Comparison of ENCODE assay signal across 14 cellular contexts in the genomic region with DNA sequence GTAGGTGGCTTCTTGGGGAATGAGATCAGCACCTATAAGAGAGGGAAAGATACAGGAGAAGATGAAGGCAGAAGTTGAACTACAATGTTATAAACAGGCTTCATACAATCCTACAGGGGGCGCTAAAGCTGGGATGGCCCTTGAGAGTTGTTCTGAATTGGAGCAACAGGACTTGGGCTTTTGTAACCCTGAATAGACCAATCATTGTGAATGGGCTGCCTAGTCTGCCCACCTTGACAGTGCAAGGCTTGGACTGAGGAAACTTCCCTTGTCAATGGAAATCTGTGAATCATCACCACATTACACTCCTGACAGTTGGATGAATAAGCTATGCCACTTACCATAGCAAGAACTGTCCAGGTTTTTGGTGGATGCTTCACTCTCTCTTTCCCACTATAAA.
DNase-seq lines count a peak whose midpoint lies in the region; ATAC-seq and TF ChIP-seq lines count a peak whose summit lies in the region.
"Had no signal": no experiment of that assay in that cellular context is flagged by ENCODE, and none has a peak within 500 bp of the region (broad histone marks: within the 10 kb centered on the region; RNA-seq: fewer than 3 reads in every experiment).

No MANE protein-coding gene starts in this region.

- no peak for ATAC-seq in HG03039 (IDR thresholded peaks at IDR 0.05; ENCODE audit: unreplicated experiment)
- ATAC-seq: left cardiac atrium had no signal

- H3K27me3 Mint-ChIP-seq in neural crest cell (ENCODE audit: low read depth): no peaks in the 10 kb centered on the region
- H3K27me3 Mint-ChIP-seq in activated T-cell treated with anti-CD3 and anti-CD28 coated beads, Interleukin-2, amount 50 U/mL, for 24 hours: no peaks in the 10 kb centered on the region

- no peak overlapping the region for H3K27ac Mint-ChIP-seq in neural crest cell (ENCODE audit: unreplicated experiment)
- no peak overlapping the region for H3K27ac Mint-ChIP-seq in activated T-cell treated with anti-CD3 and anti-CD28 coated beads, Interleukin-2, amount 50 U/mL, for 24 hours

- H3K4me3 ChIP-seq in astrocyte of the spinal cord (ENCODE audit: low read depth, low read length): no peak overlapping the region
- H3K4me3 ChIP-seq: adrenal gland, esophagus squamous epithelium, SJCRH30, thoracic aorta had no signal

- peak; percentile 8; the same call in 1 of the 2 replicates for TF ChIP-seq RAD21 in Ishikawa (IDR thresholded peaks at IDR 0.05; ENCODE audit: low read depth)

- no peaks in the 10 kb centered on the region for H3K4me1 Mint-ChIP-seq in neural crest cell
- peaks cover 21% of the 10 kb centered on the region for H3K4me1 Mint-ChIP-seq in activated T-cell treated with anti-CD3 and anti-CD28 coated beads, Interleukin-2, amount 50 U/mL, for 24 hours (ENCODE audit: low read depth)

- DNase-seq in NCI-H2171 treated with DMSO at 0.1 percent for 48 hours (lab: John Stamatoyannopoulos, UW) (peak; percentile 3), NCI-H2171 (lab: John Stamatoyannopoulos, UW) (no peak), astrocyte of the spinal cord (ENCODE audit: low read depth, low spot score) (no peak), neural crest cell (ENCODE audit: low read depth, low spot score) (no peak), amniotic stem cell (lab: John Stamatoyannopoulos, UW) (no peak)
- DNase-seq in activated T-cell treated with anti-CD3 and anti-CD28 coated beads, Interleukin-2, amount 50 U/mL, for 24 hours: no peak
- DNase-seq: adrenal gland, esophagus squamous epithelium, left cardiac atrium, occipital lobe had no signal

- TF ChIP-seq EP300 in Ishikawa (IDR thresholded peaks at IDR 0.05; ENCODE audit: borderline replicate concordance): no peak

- no peaks in the 10 kb centered on the region for H3K36me3 Mint-ChIP-seq in neural crest cell (ENCODE audit: low read depth)
- H3K36me3 Mint-ChIP-seq in activated T-cell treated with anti-CD3 and anti-CD28 coated beads, Interleukin-2, amount 50 U/mL, for 24 hours (ENCODE audit: low read depth): no peaks in the 10 kb centered on the region

- no peaks in the 10 kb centered on the region for H3K9me3 Mint-ChIP-seq in neural crest cell
- H3K9me3 Mint-ChIP-seq in activated T-cell treated with anti-CD3 and anti-CD28 coated beads, Interleukin-2, amount 50 U/mL, for 24 hours: no peaks in the 10 kb centered on the region

- H3K4me3 Mint-ChIP-seq in neural crest cell: no peak overlapping the region
- H3K4me3 Mint-ChIP-seq in activated T-cell treated with anti-CD3 and anti-CD28 coated beads, Interleukin-2, amount 50 U/mL, for 24 hours: no peak overlapping the region

- in situ Hi-C loops in astrocyte of the spinal cord (cut with HindIII; ENCODE audit: low sequenced_read_pairs): no loop called here

- TF ChIP-seq CTCF in astrocyte of the spinal cord (IDR thresholded peaks at IDR 0.05; ENCODE audit: low read depth, low read length) (peak; percentile 21), neural crest cell (conservative IDR thresholded peaks at IDR 0.05) (peak; percentile 41)

TF ChIP-seq in Ishikawa, 13 proteins besides CTCF, POLR2A, EP300 and RAD21:
- TF ChIP-seq, protein P1, sequence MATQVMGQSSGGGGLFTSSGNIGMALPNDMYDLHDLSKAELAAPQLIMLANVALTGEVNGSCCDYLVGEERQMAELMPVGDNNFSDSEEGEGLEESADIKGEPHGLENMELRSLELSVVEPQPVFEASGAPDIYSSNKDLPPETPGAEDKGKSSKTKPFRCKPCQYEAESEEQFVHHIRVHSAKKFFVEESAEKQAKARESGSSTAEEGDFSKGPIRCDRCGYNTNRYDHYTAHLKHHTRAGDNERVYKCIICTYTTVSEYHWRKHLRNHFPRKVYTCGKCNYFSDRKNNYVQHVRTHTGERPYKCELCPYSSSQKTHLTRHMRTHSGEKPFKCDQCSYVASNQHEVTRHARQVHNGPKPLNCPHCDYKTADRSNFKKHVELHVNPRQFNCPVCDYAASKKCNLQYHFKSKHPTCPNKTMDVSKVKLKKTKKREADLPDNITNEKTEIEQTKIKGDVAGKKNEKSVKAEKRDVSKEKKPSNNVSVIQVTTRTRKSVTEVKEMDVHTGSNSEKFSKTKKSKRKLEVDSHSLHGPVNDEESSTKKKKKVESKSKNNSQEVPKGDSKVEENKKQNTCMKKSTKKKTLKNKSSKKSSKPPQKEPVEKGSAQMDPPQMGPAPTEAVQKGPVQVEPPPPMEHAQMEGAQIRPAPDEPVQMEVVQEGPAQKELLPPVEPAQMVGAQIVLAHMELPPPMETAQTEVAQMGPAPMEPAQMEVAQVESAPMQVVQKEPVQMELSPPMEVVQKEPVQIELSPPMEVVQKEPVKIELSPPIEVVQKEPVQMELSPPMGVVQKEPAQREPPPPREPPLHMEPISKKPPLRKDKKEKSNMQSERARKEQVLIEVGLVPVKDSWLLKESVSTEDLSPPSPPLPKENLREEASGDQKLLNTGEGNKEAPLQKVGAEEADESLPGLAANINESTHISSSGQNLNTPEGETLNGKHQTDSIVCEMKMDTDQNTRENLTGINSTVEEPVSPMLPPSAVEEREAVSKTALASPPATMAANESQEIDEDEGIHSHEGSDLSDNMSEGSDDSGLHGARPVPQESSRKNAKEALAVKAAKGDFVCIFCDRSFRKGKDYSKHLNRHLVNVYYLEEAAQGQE (IDR thresholded peaks at IDR 0.05; ENCODE audit: low read depth): no peak
- TF ChIP-seq NFIC (IDR thresholded peaks at IDR 0.05) (no peak), TCF12 (IDR thresholded peaks at IDR 0.05; ENCODE audit: low read depth) (no peak), TEAD4 (IDR thresholded peaks at IDR 0.05) (no peak), ZBTB7A (IDR thresholded peaks at IDR 0.05; ENCODE audit: low read depth) (no peak), EGR1 (IDR thresholded peaks at IDR 0.05) (no peak), CREB1 (IDR thresholded peaks at IDR 0.05; ENCODE audit: low read depth) (no peak), FOXM1 (IDR thresholded peaks at IDR 0.05; ENCODE audit: borderline replicate concordance, low read depth) (no peak)
